In the genomic region with DNA sequence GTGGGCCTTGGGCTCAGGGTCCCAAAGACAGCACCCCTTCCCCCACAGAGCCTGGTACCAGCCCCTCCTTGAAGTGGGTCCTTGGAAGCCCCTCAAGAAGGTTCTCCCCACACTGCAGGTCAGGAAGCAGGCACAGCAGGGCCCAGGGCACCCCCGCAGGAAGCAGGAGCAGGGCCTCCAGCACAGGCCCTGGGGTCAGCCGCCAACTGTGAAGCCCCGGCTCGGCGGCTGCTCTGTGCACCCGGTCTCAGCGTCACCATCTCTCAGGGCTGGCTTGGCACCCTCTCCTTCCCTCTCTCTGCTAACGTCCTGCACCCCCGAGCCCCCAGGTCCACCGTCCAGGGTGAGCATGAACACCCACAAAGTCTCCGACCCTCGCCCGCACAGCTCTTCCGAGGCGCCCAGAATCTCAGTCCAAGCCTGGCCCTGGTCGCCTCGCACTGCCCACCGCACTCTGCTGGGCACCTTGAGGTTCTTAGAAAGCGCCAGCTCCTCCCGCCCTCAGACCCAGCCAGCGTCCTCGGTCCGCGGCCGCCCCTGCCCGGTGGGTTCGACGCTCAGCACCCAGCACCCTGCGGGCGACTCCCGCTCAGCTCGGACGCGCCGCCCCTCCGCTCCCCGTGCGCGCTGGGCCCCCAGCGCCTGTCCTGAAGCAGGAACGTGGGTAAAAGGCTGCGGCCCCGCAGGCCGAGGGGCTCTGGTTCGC, we compare ENCODE assay signal across 8 cellular contexts. TPM values are rescaled to one million over a fixed set of nuclear protein-coding genes. Genes with fewer than 3 reads are reported as not detected.
DNase-seq lines count a peak whose midpoint lies in the region; ATAC-seq, FAIRE-seq and TF ChIP-seq lines count a peak whose summit lies in the region.

No MANE protein-coding gene starts in this region.

- H3K4me1 Mint-ChIP-seq in brain: no peaks in the 10 kb centered on the region

- TF ChIP-seq POLR2A in GM12892 (IDR thresholded peaks at IDR 0.05; ENCODE audit: low read depth, low read length): no peak

- TF ChIP-seq CTCF in brain (conservative IDR thresholded peaks at IDR 0.05) (no peak), lower lobe of right lung (IDR thresholded peaks at IDR 0.05) (no peak), tibial artery (IDR thresholded peaks at IDR 0.05) (no peak)

- H3K27me3 Mint-ChIP-seq in brain: peaks cover 41% of the 10 kb centered on the region

- intact Hi-C loops in lower lobe of right lung (cut with DNase I): no loop called here
- intact Hi-C loops in tibial artery (cut with DNase I; ENCODE audit: low total_unique reads): no loop called here

- H3K36me3 Mint-ChIP-seq in brain: no peaks in the 10 kb centered on the region

- no peak overlapping the region for H3K27ac Mint-ChIP-seq in brain

- no peaks in the 10 kb centered on the region for H3K9me3 Mint-ChIP-seq in brain

- FAIRE-seq in GM12892 (lab: Jason Lieb, UNC): no peak

- H3K27ac ChIP-seq in lower lobe of right lung (peak overlapping the region; percentile 94), tibial artery (no peak overlapping the region)

- peak overlapping the region in 3 of 5 experiments; percentile 44 to 56 (median 55) for H3K4me3 Mint-ChIP-seq in brain

- H3K9me3 ChIP-seq in lower lobe of right lung (no peaks in the 10 kb centered on the region), tibial artery (no peaks in the 10 kb centered on the region)

- peaks cover 38% of the 10 kb centered on the region for H3K4me1 ChIP-seq in lower lobe of right lung
- H3K4me1 ChIP-seq in tibial artery: peaks cover 0 to 18% (median 15%) of the 10 kb centered on the region in 4 donors

- H3K4me3 ChIP-seq in lower lobe of right lung (peak overlapping the region; percentile 74), tibial artery (peak overlapping the region; percentile 36 to 50)

- H3K36me3 ChIP-seq in lower lobe of right lung (no peaks in the 10 kb centered on the region), tibial artery (no peaks in the 10 kb centered on the region)

- H3K27me3 ChIP-seq in lower lobe of right lung (ENCODE audit: low read depth): no peaks in the 10 kb centered on the region
- peaks cover 0 to 69% of the 10 kb centered on the region in 2 donors for H3K27me3 ChIP-seq in tibial artery

- peak; percentile 5 to 27 for ATAC-seq in lower lobe of right lung
- no peak for ATAC-seq in HG03354 (IDR thresholded peaks at IDR 0.05; ENCODE audit: poor library complexity, severe bottlenecking, unreplicated experiment)

- peak; percentile 42 for DNase-seq in activated CD4-positive, CD25-positive, alpha-beta regulatory T cell treated with anti-CD3 and anti-CD28 coated beads, Interleukin-2, amount 50 U/mL, for 72 hours
- no peak for DNase-seq in activated CD4-positive, CD25-positive, alpha-beta regulatory T cell (lab: John Stamatoyannopoulos, UW)
- peak; percentile 49 for DNase-seq in lower lobe of right lung
- DNase-seq in tibial artery: no peak
- DNase-seq in GM12892 (ENCODE audit: insufficient read length): no peak
- no peak for DNase-seq in middle frontal gyrus (ENCODE audit: extremely low spot score, low spot score)

RNA-seq across cellular contexts. Expression of a gene that starts 1.4 kb away (rescaled TPM):
- polyA plus RNA-seq in brain (ENCODE audit: insufficient read depth, low read depth, low replicate concordance): 33.2 TPM
- total RNA-seq in lower lobe of right lung: 91.8 TPM
- polyA plus RNA-seq in GM12892 (2012; ENCODE audit: missing spikeins): 4.6 TPM

RNA-seq across cellular contexts. Expression of a gene that starts 22.2 kb away (rescaled TPM):
- polyA plus RNA-seq in brain (ENCODE audit: insufficient read depth, low read depth, low replicate concordance): 0.32 TPM
- 23.1 TPM for total RNA-seq in lower lobe of right lung
- not detected for polyA plus RNA-seq in GM12892 (2012; ENCODE audit: missing spikeins)

RNA-seq across cellular contexts. Expression of a gene that starts 25.6 kb away (rescaled TPM):
- 1.6 TPM for polyA plus RNA-seq in brain (ENCODE audit: insufficient read depth, low read depth, low replicate concordance)
- total RNA-seq in lower lobe of right lung: 21.6 TPM
- 32.2 TPM for polyA plus RNA-seq in GM12892 (2012; ENCODE audit: missing spikeins)

RNA-seq across cellular contexts. Expression of a gene that starts 33.9 kb away (rescaled TPM):
- polyA plus RNA-seq in brain (ENCODE audit: insufficient read depth, low read depth, low replicate concordance): 20.6 TPM
- 32.9 TPM for total RNA-seq in lower lobe of right lung
- 7.3 TPM for polyA plus RNA-seq in GM12892 (2012; ENCODE audit: missing spikeins)

RNA-seq across cellular contexts. Expression of a gene that starts 46.9 kb away (rescaled TPM):
- polyA plus RNA-seq in brain (ENCODE audit: insufficient read depth, low read depth, low replicate concordance): 40.5 TPM
- 0.38 TPM for total RNA-seq in lower lobe of right lung
- polyA plus RNA-seq in GM12892 (2012; ENCODE audit: missing spikeins): not detected

Comparison
In these comparisons a context has a peak if more than half of its experiments do, and no peak if none do; other contexts are left out.
1. DNase-seq: peak in activated CD4-positive, CD25-positive, alpha-beta regulatory T cell treated with anti-CD3 and anti-CD28 coated beads, Interleukin-2, amount 50 U/mL, for 72 hours (single experiment) and lower lobe of right lung (single experiment); none in activated CD4-positive, CD25-positive, alpha-beta regulatory T cell (0 of 4), tibial artery (0 of 2), GM12892 (single experiment) and middle frontal gyrus (single experiment).